9 cellular contexts compared by ENCODE assay signal in genomic region chr1:168092566-168093355, GRCh38. TPM values are rescaled to one million over a fixed set of nuclear protein-coding genes. Genes with fewer than 3 reads are reported as not detected.
DNase-seq lines count a peak whose midpoint lies in the region; ATAC-seq, FAIRE-seq and TF ChIP-seq lines count a peak whose summit lies in the region.
"Had no signal": no experiment of that assay in that cellular context is flagged by ENCODE, and none has a peak within 500 bp of the region (broad histone marks: within the 10 kb centered on the region; RNA-seq: fewer than 3 reads in every experiment).

No MANE protein-coding gene starts in this region.

- in situ Hi-C loops in IMR-90 (cut with MboI; ENCODE audit: low sequenced_read_pairs) (no loop called here), GM12878 (cut with MboI) (no loop called here), HepG2 (cut with HindIII; ENCODE audit: extremely low pct_ligation_motif_present, low pct_unique_long_range_greater_than_20kb) (loop anchor here (5.0 kb wide), 1 partner anchor 230 kb away; no protein-coding TSS in a partner anchor)

- H3K4me3 ChIP-seq in IMR-90 (ENCODE audit: insufficient read depth, low read depth, low read length) = no peak overlapping the region
- no peak overlapping the region for H3K4me3 ChIP-seq in GM12878
- H3K4me3 ChIP-seq in HepG2 (replicated peaks in 1 of 3; ENCODE audit: insufficient read depth in 1 of 3, low read depth in 2 of 3, low read length in 3 of 3) = no peak overlapping the region

- TF ChIP-seq EP300 in GM12878 (IDR thresholded peaks at IDR 0.05; ENCODE audit: borderline replicate concordance in 1 of 2, control insufficient read depth in 1 of 2, low read depth in 2 of 2, low read length in 2 of 2) (no peak), HepG2 (IDR thresholded peaks at IDR 0.05; ENCODE audit: low read depth in 2 of 2, low read length in 2 of 2) (no peak), HepG2 (CRISPR knock-in tag; IDR thresholded peaks at IDR 0.05; ENCODE audit: borderline replicate concordance) (no peak)

- CTCF ChIA-PET in IMR-90 (lab: Yijun Ruan, JAX) = interaction anchor here (0.5 to 1.6 kb wide), 5 partner anchors 9 to 75 kb away, joined by 3 to 7 read pairs (median 3); no protein-coding TSS in a partner anchor
- CTCF ChIA-PET in GM12878 (lab: Yijun Ruan, JAX) = interaction anchor here (0.7 to 4.6 kb wide), 8 partner anchors 10 to 250 kb away, joined by 3 to 30 read pairs (median 3); no protein-coding TSS in a partner anchor
- CTCF ChIA-PET in HepG2 (lab: Yijun Ruan, JAX; ENCODE audit: low intra/inter-chr PET ratio, low total read pairs) = interaction anchor here (0.7 to 1.3 kb wide), 3 partner anchors 53 to 229 kb away, joined by 3 to 7 read pairs (median 3); partner anchors contain the start of gene TIPRL

- H3K4ac ChIP-seq in IMR-90 (ENCODE audit: low read depth, low read length) = no peak overlapping the region

- no peak overlapping the region for H2AK5ac ChIP-seq in IMR-90 (ENCODE audit: low read depth, low read length)

- H3K79me1 ChIP-seq in IMR-90 (ENCODE audit: low read depth in 1 of 2, low read length in 2 of 2) = no peaks in the 10 kb centered on the region; a peak in 1 of 4 replicates

- H3K27ac ChIP-seq in IMR-90 (ENCODE audit: insufficient read depth, low read length) = no peak overlapping the region
- H3K27ac ChIP-seq in GM12878 (ENCODE audit: control insufficient read depth, insufficient read depth) = no peak overlapping the region
- no peak overlapping the region for H3K27ac ChIP-seq in HepG2 (ENCODE audit: extremely low read length, insufficient read depth, low read length)

- no peak overlapping the region for H2BK20ac ChIP-seq in IMR-90 (ENCODE audit: low read depth, low read length)

- TF ChIP-seq POLR2A in IMR-90 (IDR thresholded peaks at IDR 0.05; ENCODE audit: low read depth, low read length) = no peak
- TF ChIP-seq POLR2A in GM12878 (IDR thresholded peaks at IDR 0.05; ENCODE audit: low read depth, low read length) = no peak
- TF ChIP-seq POLR2A in HepG2 (IDR thresholded peaks at IDR 0.05; ENCODE audit: insufficient read depth in 1 of 2, low read depth in 2 of 2, low read length in 2 of 2) = no peak

- H3K23ac ChIP-seq in IMR-90 (ENCODE audit: low read depth, low read length) = no peak overlapping the region

- no peak overlapping the region for H2AK9ac ChIP-seq in IMR-90 (replicated peaks; ENCODE audit: low read depth, low read length, poor library complexity)

- H4K8ac ChIP-seq in IMR-90 (ENCODE audit: low read depth in 2 of 2, low read length in 2 of 2) = no peak overlapping the region

- H3K36me3 ChIP-seq in IMR-90 (ENCODE audit: control insufficient read depth, insufficient read depth, low read length) = peaks cover 22% of the 10 kb centered on the region
- H3K36me3 ChIP-seq in GM12878 (ENCODE audit: control insufficient read depth in 2 of 2, insufficient read depth in 2 of 2, low read length in 1 of 2) = no peaks in the 10 kb centered on the region
- H3K36me3 ChIP-seq in HepG2 (replicated peaks in 1 of 2; ENCODE audit: control insufficient read depth in 1 of 2, insufficient read depth in 2 of 2, low read length in 2 of 2) = no peaks in the 10 kb centered on the region

- H4K20me1 ChIP-seq in IMR-90 (ENCODE audit: insufficient read depth, low read length) (no peaks in the 10 kb centered on the region), GM12878 (ENCODE audit: control insufficient read depth, insufficient read depth) (no peaks in the 10 kb centered on the region), HepG2 (ENCODE audit: insufficient read depth, low read length) (no peaks in the 10 kb centered on the region)

- BruUV-seq in IMR-90 (replicated peaks; lab: Mats Ljungman, UMichigan) (no TSS peak), GM12878 (replicated peaks; lab: Mats Ljungman, UMichigan) (no TSS peak), HepG2 (replicated peaks; lab: Mats Ljungman, UMichigan) (no TSS peak)

- H3K4me2 ChIP-seq in IMR-90 (ENCODE audit: low read depth, low read length) = no peak overlapping the region
- no peak overlapping the region for H3K4me2 ChIP-seq in GM12878 (ENCODE audit: control insufficient read depth, insufficient read depth)
- no peak overlapping the region for H3K4me2 ChIP-seq in HepG2 (ENCODE audit: low read depth, low read length)

- intact Hi-C loops in IMR-90 (cut with micrococcal nuclease) (no loop called here), GM12878 (cut with micrococcal nuclease; ENCODE audit: unreplicated experiment) (no loop called here), HepG2 (cut with micrococcal nuclease; ENCODE audit: unreplicated experiment) (loop anchor here (2.0 to 5.0 kb wide), 2 partner anchors 55 to 230 kb away; no protein-coding TSS in a partner anchor)

- H3K79me2 ChIP-seq in GM12878 (ENCODE audit: control insufficient read depth, insufficient read depth, low read length) = no peaks in the 10 kb centered on the region
- no peaks in the 10 kb centered on the region for H3K79me2 ChIP-seq in HepG2 (ENCODE audit: insufficient read depth, low read length)

- FAIRE-seq in GM12878 (lab: Jason Lieb, UNC) (no peak), HepG2 (lab: Jason Lieb, UNC) (peak; percentile 73)

- ATAC-seq in IMR-90 (ENCODE audit: low read depth) (no peak), GM12878 (peak; percentile 41; the same call in 1 of the 3 replicates), HepG2 (peak; percentile 82)

- H3K14ac ChIP-seq in IMR-90 (replicated peaks; ENCODE audit: low read depth, low read length) = no peak overlapping the region

- 75% methylated on average over 7 of the region's 16 CpGs; no CpG with 5 or more reads in 1 of the 2 experiments for WGBS in IMR-90 (ENCODE audit: extremely low coverage in 2 of 2, insufficient read length in 1 of 2), 2 experiments
- WGBS in GM12878 (ENCODE audit: insufficient coverage, insufficient replicate concordance, low lambda C conversion rate, missing lambda C conversion rate) = 36% methylated on average over 16 of the region's 16 CpGs
- 39% methylated on average over 6 of the region's 16 CpGs for WGBS in HepG2 (ENCODE audit: low lambda C conversion rate)

- TF ChIP-seq CTCF in IMR-90 (conservative IDR thresholded peaks at IDR 0.05; ENCODE audit: low read depth, low read length) (peak; percentile 30), GM12878 (IDR thresholded peaks at IDR 0.05 in 2 of 3, conservative IDR thresholded peaks at IDR 0.05 in 1 of 3; ENCODE audit: control insufficient read depth in 2 of 3, extremely low read depth in 1 of 3, insufficient read depth in 1 of 3, low read depth in 3 of 3, low read length in 3 of 3) (peak in 2 of 3 experiments; percentile 5 to 35; a peak in 2 of 6 replicates), HepG2 (CRISPR knock-in tag; IDR thresholded peaks at IDR 0.05) (peak; percentile 82)

- dilution Hi-C loops in IMR-90 (cut with HindIII; ENCODE audit: low sequenced_read_pairs, unreplicated experiment) = no loop called here

- H4K5ac ChIP-seq in IMR-90 (ENCODE audit: low read depth, low read length) = no peak overlapping the region

- peaks cover 8% of the 10 kb centered on the region for H3K9me1 ChIP-seq in IMR-90 (ENCODE audit: insufficient read depth, low read length)

- H3K27me3 ChIP-seq in IMR-90 (ENCODE audit: control insufficient read depth, insufficient read depth, low read length) = no peaks in the 10 kb centered on the region
- 0 out of 4 replicates have a peak, but pooled peaks cover 0 to 1% of the 10 kb centered on the region in 2 experiments for H3K27me3 ChIP-seq in GM12878 (replicated peaks in 1 of 2; ENCODE audit: control insufficient read depth in 2 of 2, insufficient read depth in 2 of 2, low read length in 1 of 2)
- 0 out of 5 replicates have a peak, but pooled peaks cover 2 to 4% of the 10 kb centered on the region in 2 experiments for H3K27me3 ChIP-seq in HepG2 (ENCODE audit: control insufficient read depth in 1 of 2, insufficient read depth in 2 of 2, low read length in 2 of 2)

- POLR2A ChIA-PET in IMR-90 (lab: Charles Lee; ENCODE audit: unreplicated experiment) = no interaction called here
- POLR2A ChIA-PET in GM12878 (lab: Charles Lee) = no interaction called here
- POLR2A ChIA-PET in HepG2 (lab: Yijun Ruan, JAX) = no interaction called here

- H3K9me3 ChIP-seq in IMR-90 (ENCODE audit: control insufficient read depth, insufficient read depth, low read length) = no peaks in the 10 kb centered on the region
- no peaks in the 10 kb centered on the region for H3K9me3 ChIP-seq in GM12878 (replicated peaks; ENCODE audit: control insufficient read depth, insufficient read depth, low read length)
- H3K9me3 ChIP-seq in HepG2 (ENCODE audit: low read length) = no peaks in the 10 kb centered on the region

- no peak overlapping the region for H3K18ac ChIP-seq in IMR-90 (ENCODE audit: low read depth, low read length)

- peaks cover 8% of the 10 kb centered on the region for H3K4me1 ChIP-seq in IMR-90 (ENCODE audit: control insufficient read depth, insufficient read depth, low read length)
- H3K4me1 ChIP-seq in GM12878 (ENCODE audit: control insufficient read depth, insufficient read depth, low read length) = no peaks in the 10 kb centered on the region
- no peaks in the 10 kb centered on the region for H3K4me1 ChIP-seq in HepG2 (ENCODE audit: insufficient read depth, low read length)

- H4K91ac ChIP-seq in IMR-90 (ENCODE audit: insufficient read depth, low read depth, low read length) = no peak overlapping the region

- peak overlapping the region; percentile 59 for H2AFZ ChIP-seq in IMR-90 (replicated peaks; ENCODE audit: low read length, poor library complexity)
- no peak overlapping the region for H2AFZ ChIP-seq in GM12878 (ENCODE audit: control insufficient read depth, low read depth, low read length)
- no peak overlapping the region for H2AFZ ChIP-seq in HepG2 (ENCODE audit: low read length)

- H2BK15ac ChIP-seq in IMR-90 (ENCODE audit: low read depth, low read length) = no peak overlapping the region

- SMC1A ChIA-PET in GM12878 (lab: Charles Lee; ENCODE audit: uncharacterized antibody, unreplicated experiment) = no interaction called here

- H2BK120ac ChIP-seq in IMR-90 (ENCODE audit: low read depth, low read length) = no peak overlapping the region

- H3K9ac ChIP-seq in IMR-90 (ENCODE audit: low read depth, low read length) (no peak overlapping the region), GM12878 (ENCODE audit: control insufficient read depth, insufficient read depth, low read length) (no peak overlapping the region), HepG2 (ENCODE audit: insufficient read depth, low read depth, low read length) (no peak overlapping the region)

- TF ChIP-seq RAD21 in IMR-90 (IDR thresholded peaks at IDR 0.05; ENCODE audit: low read length) (peak; percentile 43), GM12878 (IDR thresholded peaks at IDR 0.05; ENCODE audit: insufficient read depth, low read depth, low read length) (peak; percentile 23; the same call in 1 of the 2 replicates), HepG2 (CRISPR knock-in tag; IDR thresholded peaks at IDR 0.05) (peak; percentile 58; the same call in 1 of the 2 replicates)

- DNase-seq in COLO668 (lab: John Stamatoyannopoulos, UW; ENCODE audit: unreplicated experiment) (peak; percentile 30), IMR-90 (no peak), GM12878 (ENCODE audit: low read depth, low spot score) (no peak), HepG2 (ENCODE audit: low spot score) (peak; percentile 46), CD1c-positive myeloid dendritic cell (ENCODE audit: extremely low spot score) (no peak), NCI-H1436 (lab: John Stamatoyannopoulos, UW) (no peak), GM03348 (ENCODE audit: low spot score) (no peak), globus pallidus (ENCODE audit: low spot score) (no peak)
- DNase-seq: effector CD8-positive, alpha-beta T cell had no signal

- no peak overlapping the region for H3K56ac ChIP-seq in IMR-90 (ENCODE audit: extremely low read depth, insufficient read depth, low read length)

- RAD21 ChIA-PET in GM12878 (lab: Charles Lee; ENCODE audit: unreplicated experiment) = interaction anchor here (0.6 kb wide), 1 partner anchor 240 kb away, joined by 3 read pairs; no protein-coding TSS in a partner anchor

- no peak overlapping the region for H2BK5ac ChIP-seq in IMR-90 (ENCODE audit: low read depth, low read length, poor library complexity, severe bottlenecking)

RNA-seq across cellular contexts. Expression of gene GPR161, which starts 44.0 kb away (rescaled TPM):
- total RNA-seq in IMR-90 (2012; rRNA removed) (11.1 and 13.3 TPM in 2 replicates), GM12878 (2014; rRNA removed) (0.17 and 0.71 TPM in 2 replicates), GM12878 (2014; rRNA removed; fragmentation: Illumina TruSeq; extraction: Trizol) (0.28 and 0.49 TPM in 2 replicates), GM12878 (2021) (0.46 and 0.61 TPM in 2 replicates), HepG2 (2016; rRNA removed; fragmentation: Illumina TruSeq; extraction: Trizol) (0.08 and 0.35 TPM in 2 replicates)
- polyA plus RNA-seq in IMR-90 (2012; rRNA removed) (12.4 and 12.5 TPM in 2 replicates), GM12878 (2011; rRNA removed) (not detected in 2 replicates), GM12878 (2014; fragmentation: Illumina TruSeq; extraction: Trizol) (0.22 and 0.43 TPM in 2 replicates), GM12878 (2014; fragmentation: Nextera tagmentation; extraction: Ambion mirVana) (under 1 TPM in 1 of 2 experiments, not detected in 1; 0.07 TPM), GM12878 (2014; rRNA removed) (0.13 and 0.29 TPM in 2 replicates), GM12878 (2016; fragmentation: Nextera tagmentation; extraction: Ambion mirVana) (under 1 TPM; 0.08 to 0.39 TPM), HepG2 (2011; rRNA removed) (0.13 TPM in 2 replicates)
- 8.8 and 12.9 TPM in 2 replicates for polyA plus RNA-seq in IMR-90 (2012; cell fraction: cytosol; rRNA removed)
- polyA plus RNA-seq in IMR-90 (2012; cell fraction: nucleus; rRNA removed; ENCODE audit: low replicate concordance) = 8.4 and 15.0 TPM in 2 replicates
- not detected in 2 replicates for total RNA-seq in GM12878 (2013; cell fraction: nucleolus; rRNA removed)
- polyA plus RNA-seq in GM12878 (2011; ENCODE audit: low read depth) = 0.09 TPM
- polyA plus RNA-seq in GM12878 (2011; cell fraction: cytosol; rRNA removed) = 0.05 TPM in 1 of 2 replicates, not detected in the other
- polyA plus RNA-seq in GM12878 (2011; cell fraction: nucleus; rRNA removed) = 0.04 and 0.09 TPM in 2 replicates
- polyA plus RNA-seq in GM12878 (2012) = 0.08 and 0.21 TPM in 2 replicates
- not detected in 2 replicates for polyA minus RNA-seq in GM12878 (2011; rRNA and poly(A)+ RNA removed)
- not detected in 2 replicates for polyA minus RNA-seq in GM12878 (2011; cell fraction: cytosol; rRNA and poly(A)+ RNA removed)
- not detected in 2 replicates for polyA minus RNA-seq in GM12878 (2011; cell fraction: nucleus; rRNA and poly(A)+ RNA removed)
- total RNA-seq in HepG2 (2016; cell fraction: cytosol; rRNA removed; fragmentation: Illumina TruSeq; extraction: Trizol; ENCODE audit: low read depth) = 0.30 and 0.35 TPM in 2 replicates
- total RNA-seq in HepG2 (2016; cell fraction: insoluble cytoplasmic fraction; rRNA removed; fragmentation: Illumina TruSeq; extraction: Trizol) = 0.09 and 0.15 TPM in 2 replicates
- total RNA-seq in HepG2 (2016; cell fraction: membrane; rRNA removed; fragmentation: Illumina TruSeq; extraction: Trizol) = 0.22 and 0.28 TPM in 2 replicates
- 0.06 and 0.19 TPM in 2 replicates for total RNA-seq in HepG2 (2016; cell fraction: nucleus; rRNA removed; fragmentation: Illumina TruSeq; extraction: Trizol)
- polyA plus RNA-seq in HepG2 (2011; cell fraction: cytosol; rRNA removed) = 0.12 TPM in 2 replicates
- polyA plus RNA-seq in HepG2 (2011; cell fraction: nucleus; rRNA removed) = 0.08 and 0.23 TPM in 2 replicates
- 0.09 and 0.11 TPM in 2 replicates for polyA plus RNA-seq in HepG2 (2012)
- polyA plus RNA-seq in HepG2 (2016; cell fraction: cytosol; fragmentation: Illumina TruSeq; extraction: Trizol; ENCODE audit: low read depth) = 0.26 TPM in 2 replicates
- polyA plus RNA-seq in HepG2 (2016; cell fraction: insoluble cytoplasmic fraction; fragmentation: Illumina TruSeq; extraction: Trizol; ENCODE audit: low read depth) = 0.08 and 0.23 TPM in 2 replicates
- polyA plus RNA-seq in HepG2 (2016; cell fraction: membrane; fragmentation: Illumina TruSeq; extraction: Trizol; ENCODE audit: low read depth) = 0.13 and 0.23 TPM in 2 replicates
- polyA plus RNA-seq in HepG2 (2016; cell fraction: nucleus; fragmentation: Illumina TruSeq; extraction: Trizol; ENCODE audit: insufficient read depth, low read depth) = 0.21 and 0.25 TPM in 2 replicates
- polyA minus RNA-seq in HepG2 (2011; rRNA and poly(A)+ RNA removed; ENCODE audit: low replicate concordance) = 1.1 and 15.7 TPM in 2 replicates
- 0.59 TPM in 1 of 2 replicates, not detected in the other for polyA minus RNA-seq in HepG2 (2011; cell fraction: cytosol; rRNA and poly(A)+ RNA removed)
- 0.26 and 0.37 TPM in 2 replicates for polyA minus RNA-seq in HepG2 (2011; cell fraction: nucleus; rRNA and poly(A)+ RNA removed)

Comparison
In these comparisons a context has a peak if more than half of its experiments do, and no peak if none do; other contexts are left out.
1. DNase-seq: peak in COLO668 (single experiment) and HepG2 (single experiment); none in IMR-90 (single experiment), GM12878 (single experiment), CD1c-positive myeloid dendritic cell (single experiment), NCI-H1436 (single experiment), GM03348 (single experiment) and globus pallidus (single experiment).
2. CTCF ChIP-seq: peak in every context shown above with its lines; median percentile 82 in HepG2; 30 in IMR-90; 20 in GM12878.